14 cellular contexts compared by ENCODE assay signal in the genomic region with DNA sequence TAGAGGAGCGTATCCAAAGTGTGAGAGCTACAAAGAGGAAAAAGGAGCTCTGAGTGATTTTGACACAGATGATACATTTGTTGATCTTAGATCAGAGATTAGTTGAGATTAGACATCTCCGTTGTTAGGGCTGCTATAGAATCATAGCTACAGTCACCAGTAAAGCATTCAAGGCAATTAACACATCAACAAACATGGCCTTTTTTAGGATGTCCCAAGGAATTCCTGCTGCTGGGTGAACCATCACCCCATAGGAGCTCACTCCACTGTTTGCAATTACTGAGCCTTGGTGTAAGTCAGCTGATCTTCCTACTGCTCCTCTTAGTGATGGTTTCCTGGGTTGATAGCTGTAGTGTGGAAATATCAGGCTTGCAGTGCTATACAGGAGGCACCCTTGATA. TPM values are rescaled to one million over a fixed set of nuclear protein-coding genes. Genes with fewer than 3 reads are reported as not detected.
DNase-seq lines count a peak whose midpoint lies in the region; ATAC-seq and TF ChIP-seq lines count a peak whose summit lies in the region.
"Had no signal": no experiment of that assay in that cellular context is flagged by ENCODE, and none has a peak within 500 bp of the region (broad histone marks: within the 10 kb centered on the region; RNA-seq: fewer than 3 reads in every experiment).

No MANE protein-coding gene starts in this region.

- no peak overlapping the region for H2AFZ ChIP-seq in Karpas-422 (ENCODE audit: low read length)

- in situ Hi-C loops in GM13977 (cut with MboI; ENCODE audit: low pct_unique_long_range_greater_than_20kb, low sequenced_read_pairs, unreplicated experiment): no loop called here

- H3K9me3 ChIP-seq in Karpas-422 (ENCODE audit: low read length): no peaks in the 10 kb centered on the region
- no peaks in the 10 kb centered on the region for H3K9me3 ChIP-seq in mesodermal cell (ENCODE audit: control insufficient read depth, low read length)
- H3K9me3 ChIP-seq: uterus had no signal

- H3K27ac ChIP-seq in Karpas-422 (ENCODE audit: low read length) (no peak overlapping the region), mesodermal cell (ENCODE audit: low read depth, low read length, severe bottlenecking) (peak overlapping the region; percentile 68)
- H3K27ac ChIP-seq: uterus had no signal

- no peaks in the 10 kb centered on the region for H3K36me3 ChIP-seq in Karpas-422 (ENCODE audit: insufficient read depth, low read length)
- H3K36me3 ChIP-seq in mesodermal cell (ENCODE audit: control insufficient read depth, insufficient read depth, low read length): no peaks in the 10 kb centered on the region
- H3K36me3 ChIP-seq: uterus had no signal

- H3K9ac ChIP-seq in Karpas-422 (ENCODE audit: low read length): no peak overlapping the region

- ATAC-seq in HG03457 (IDR thresholded peaks at IDR 0.05; ENCODE audit: unreplicated experiment): no peak

- peak; percentile 98 for DNase-seq in EH (ENCODE audit: low read depth)
- DNase-seq in Karpas-422: peak; percentile 31
- peak; percentile 32 for DNase-seq in choroid plexus epithelial cell (ENCODE audit: low read depth)
- no peak for DNase-seq in pons (ENCODE audit: low spot score)
- DNase-seq in GM13977 (ENCODE audit: low spot score): no peak
- DNase-seq: activated B cell treated with CpG ODN at 0.5 μM for 24 hours; activated CD8-positive, alpha-beta memory T cell treated with anti-CD3 and anti-CD28 coated beads, Interleukin-2, amount 50 U/mL, for 48 hours; activated naive CD4-positive, alpha-beta T cell treated with anti-CD3 and anti-CD28 coated beads, Interleukin-2, amount 50 U/mL, for 16 hours; MV-4-11; NCI-H2227 treated with DMSO at 0.1 percent for 48 hours; stimulated activated naive CD4-positive, alpha-beta T cell; uterus had no signal

- no peaks in the 10 kb centered on the region for H3K9me2 ChIP-seq in Karpas-422 (replicated peaks; ENCODE audit: insufficient read depth, low read length)

- TF ChIP-seq CTCF in choroid plexus epithelial cell (conservative IDR thresholded peaks at IDR 0.05; ENCODE audit: low read depth, low read length) (no peak), GM13977 (IDR thresholded peaks at IDR 0.05; ENCODE audit: extremely low read depth, insufficient read depth, missing control alignments) (no peak)

- no peaks in the 10 kb centered on the region for H3K27me3 ChIP-seq in Karpas-422 (ENCODE audit: low read length)
- H3K27me3 ChIP-seq: uterus had no signal

- no peaks in the 10 kb centered on the region for H3K79me2 ChIP-seq in Karpas-422 (ENCODE audit: low read length)

- H3K4me3 ChIP-seq in Karpas-422 (ENCODE audit: low read length) (no peak overlapping the region), choroid plexus epithelial cell (ENCODE audit: low read depth, low read length) (no peak overlapping the region), mesodermal cell (ENCODE audit: extremely low read depth, insufficient read depth, low read length, poor library complexity, severe bottlenecking) (no peak overlapping the region)
- H3K4me3 ChIP-seq: uterus had no signal

- 33 to 60% methylated on average over 1 to 2 of the region's 2 CpGs for WGBS in mesodermal cell (ENCODE audit: insufficient coverage in 2 of 2), 2 experiments

- no peak overlapping the region for H3K4me2 ChIP-seq in Karpas-422 (ENCODE audit: low read depth, low read length, poor library complexity, severe bottlenecking)

- no peaks in the 10 kb centered on the region for H4K20me1 ChIP-seq in Karpas-422 (ENCODE audit: insufficient read depth, low read depth, low read length)

- H3K4me1 ChIP-seq in Karpas-422 (ENCODE audit: low read length) (no peaks in the 10 kb centered on the region), mesodermal cell (ENCODE audit: control insufficient read depth, insufficient read depth, low read length, poor library complexity, severe bottlenecking) (peaks cover 2% of the 10 kb centered on the region)
- H3K4me1 ChIP-seq: uterus had no signal

RNA-seq across cellular contexts. Expression of gene RSRP1, which starts 6.7 kb away (rescaled TPM):
- total RNA-seq in Karpas-422 (2014; rRNA removed; shearing (Covaris generic); ENCODE audit: low replicate concordance): 151 and 155 TPM in 2 replicates
- 69.0 TPM for polyA plus RNA-seq in mesodermal cell (2013, experiment 1 of 2)
- polyA plus RNA-seq in mesodermal cell (2013, experiment 2 of 2): 91.3 TPM

RNA-seq across cellular contexts. Expression of gene RHD, which starts 18.4 kb away (rescaled TPM):
- 0.26 TPM in 1 of 2 replicates, not detected in the other for total RNA-seq in Karpas-422 (2014; rRNA removed; shearing (Covaris generic); ENCODE audit: low replicate concordance)
- not detected for polyA plus RNA-seq in mesodermal cell (2013, experiment 1 of 2)
- polyA plus RNA-seq in mesodermal cell (2013, experiment 2 of 2): not detected
- total RNA-seq: activated B cell treated with CpG ODN at 0.5 μM for 24 hours had no signal

RNA-seq across cellular contexts. Expression of gene SYF2, which starts 21.6 kb away (rescaled TPM):
- total RNA-seq in Karpas-422 (2014; rRNA removed; shearing (Covaris generic); ENCODE audit: low replicate concordance): 57.4 and 62.6 TPM in 2 replicates
- polyA plus RNA-seq in mesodermal cell (2013, experiment 1 of 2): 51.5 TPM
- polyA plus RNA-seq in mesodermal cell (2013, experiment 2 of 2): 67.2 TPM

Comparison
In these comparisons a context has a peak if more than half of its experiments do, and no peak if none do; other contexts are left out.
1. DNase-seq: peak in EH (single experiment), Karpas-422 (single experiment) and choroid plexus epithelial cell (single experiment); none in pons (single experiment) and GM13977 (single experiment).